In genomic region chrX:37060999-37061398, GRCh38 we compare ENCODE assay signal across 8 cellular contexts. TPM values are rescaled to one million over a fixed set of nuclear protein-coding genes. Genes with fewer than 3 reads are reported as not detected.
A peak's percentile ranks its signal among the peaks of the same experiment; 100 is the strongest.
DNase-seq lines count a peak whose midpoint lies in the region; ATAC-seq and TF ChIP-seq lines count a peak whose summit lies in the region.

No MANE protein-coding gene starts in this region.

- TF ChIP-seq POLR2A in erythroblast (IDR thresholded peaks at IDR 0.05; ENCODE audit: low read length): no peak

- no peaks in the 10 kb centered on the region for H3K4me1 ChIP-seq in NT2/D1 (ENCODE audit: insufficient read depth, insufficient read length)

- H3K36me3 ChIP-seq in NT2/D1 (ENCODE audit: insufficient read depth, insufficient read length, low read length): no peaks in the 10 kb centered on the region

- no peaks in the 10 kb centered on the region for H3K27me3 ChIP-seq in NT2/D1 (ENCODE audit: insufficient read depth, insufficient read length)

- no peak overlapping the region for H3K4me3 ChIP-seq in GM12875 (ENCODE audit: low read depth, low read length)
- no peak overlapping the region for H3K4me3 ChIP-seq in NT2/D1 (ENCODE audit: insufficient read length, low read depth)

- peak; percentile 67 for ATAC-seq in HG03095 (IDR thresholded peaks at IDR 0.05; ENCODE audit: unreplicated experiment)

- no peak overlapping the region for H3K9ac ChIP-seq in NT2/D1 (ENCODE audit: insufficient read length, low read depth)

- DNase-seq in AG08395 (ENCODE audit: low spot score) (peak; percentile 4), NT2/D1 (ENCODE audit: low read depth, low spot score) (peak; percentile 47), erythroblast (lab: John Stamatoyannopoulos, UW) (peak; percentile 15 to 48), renal cortical epithelial cell (ENCODE audit: low read depth) (peak; percentile 43), T-helper 9 cell (no peak)
- DNase-seq in effector CD8-positive, alpha-beta T cell (lab: John Stamatoyannopoulos, UW): no peak

- H3K9me3 ChIP-seq in NT2/D1 (ENCODE audit: insufficient read depth, low read length): no peaks in the 10 kb centered on the region

- peak; percentile 50 for TF ChIP-seq CTCF in GM12875 (IDR thresholded peaks at IDR 0.05; ENCODE audit: borderline replicate concordance, insufficient read depth, low read depth, low read length)

RNA-seq across cellular contexts. Expression of gene FAM47C, which starts 52.8 kb away (rescaled TPM):
- not detected in 2 replicates for total RNA-seq in renal cortical epithelial cell

Comparison
In these comparisons a context has a peak if more than half of its experiments do, and no peak if none do; other contexts are left out.
1. DNase-seq: peak in AG08395 (single experiment), NT2/D1 (single experiment), erythroblast (2 of 2) and renal cortical epithelial cell (single experiment); none in T-helper 9 cell (single experiment) and effector CD8-positive, alpha-beta T cell (single experiment).